8 cellular contexts compared by ENCODE assay signal in the genomic region with DNA sequence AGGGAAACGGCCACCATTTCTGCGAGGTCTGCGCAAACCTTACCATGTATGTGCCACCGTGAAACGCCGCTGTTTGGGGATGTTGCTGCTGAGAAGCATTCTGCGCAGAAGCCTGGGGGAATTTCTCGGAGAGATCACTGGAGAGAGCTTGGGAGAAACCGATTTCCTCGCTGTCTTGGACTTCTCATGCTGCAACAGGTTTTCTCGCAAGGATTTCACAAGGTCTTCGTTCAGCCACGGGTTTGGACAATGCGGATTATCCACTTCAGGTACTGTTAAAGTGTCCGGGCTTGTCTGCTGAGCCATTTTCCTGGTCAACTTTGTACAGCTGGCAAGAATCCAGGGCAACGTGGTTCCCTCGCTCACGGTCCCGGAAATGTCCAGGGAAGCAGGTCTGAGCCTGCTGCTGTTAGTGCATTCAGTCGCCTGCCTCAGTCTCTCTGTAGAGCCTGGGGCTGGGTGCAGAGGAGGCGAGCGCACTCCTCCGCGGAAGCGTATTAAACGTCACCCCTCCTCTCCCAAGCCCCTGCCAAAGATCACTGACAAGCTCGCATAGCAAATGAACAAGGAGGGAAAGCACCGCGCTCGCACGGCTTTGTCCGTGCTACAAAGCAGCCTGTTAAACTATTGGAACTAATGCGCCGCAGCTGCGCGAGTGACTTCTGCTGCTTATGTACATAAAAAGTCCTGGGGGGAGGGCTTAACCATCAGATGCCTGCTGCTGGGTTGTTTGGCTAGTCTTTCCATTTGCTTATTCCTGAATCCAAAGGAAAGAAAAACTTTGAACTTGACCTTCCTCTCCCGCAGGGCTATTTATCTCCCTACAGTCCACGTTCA.
DNase-seq lines count a peak whose midpoint lies in the region; ATAC-seq and TF ChIP-seq lines count a peak whose summit lies in the region.

No MANE protein-coding gene starts in this region.

- TF ChIP-seq CTCF in GM12865 (IDR thresholded peaks at IDR 0.05; ENCODE audit: insufficient read depth, low read depth, low read length, missing control alignments) (no peak), coronary artery (IDR thresholded peaks at IDR 0.05) (no peak), left lung (IDR thresholded peaks at IDR 0.05) (no peak)

- peak; percentile 81 for TF ChIP-seq POLR2A in Raji (IDR thresholded peaks at IDR 0.05; ENCODE audit: insufficient read depth, low read depth, low read length)

- H3K9me3 ChIP-seq in left lung: no peaks in the 10 kb centered on the region

- ATAC-seq in HG03432 (IDR thresholded peaks at IDR 0.05; ENCODE audit: unreplicated experiment) (peak; percentile 70), left lung (peak; percentile 83), GM18520 (IDR thresholded peaks at IDR 0.05; ENCODE audit: unreplicated experiment) (no peak), GM18867 (IDR thresholded peaks at IDR 0.05; ENCODE audit: unreplicated experiment) (no peak)

- no peaks in the 10 kb centered on the region for H3K36me3 ChIP-seq in left lung

- intact Hi-C loops in left lung (cut with DNase I): no loop called here

- DNase-seq in GM12865 (ENCODE audit: low read depth) (peak; percentile 72), coronary artery (ENCODE audit: low spot score) (no peak), left lung (peak; percentile 54 to 86)
- DNase-seq in stimulated activated CD4-positive, alpha-beta T cell treated with anti-CD3 and anti-CD28 coated beads, Interleukin-4, amount 100 ng/mL, for 1 hour: peak; percentile 28

- H3K4me3 ChIP-seq in GM12865 (ENCODE audit: low read depth, low read length) (peak overlapping the region; percentile 62), coronary artery (peak overlapping the region; percentile 79), left lung (peak overlapping the region; percentile 28 to 35)

- peaks cover 0 to 36% of the 10 kb centered on the region in 2 donors for H3K27me3 ChIP-seq in left lung

- peaks cover 0 to 12% of the 10 kb centered on the region in 2 donors for H3K4me1 ChIP-seq in left lung

- peak overlapping the region in 1 of 2 donors; percentile 49 for H3K27ac ChIP-seq in coronary artery
- peak overlapping the region in 1 of 2 donors; percentile 33 for H3K27ac ChIP-seq in left lung

Comparison
In these comparisons a context has a peak if more than half of its experiments do, and no peak if none do; other contexts are left out.
1. ATAC-seq: peak in HG03432 (single experiment) and left lung (single experiment); none in GM18520 (single experiment) and GM18867 (single experiment).
2. Peak in every context shown above with its lines, with median percentiles within 50 percentile points of each other: H3K4me3 ChIP-seq.